In genomic region chr19:48868196-48868886, GRCh38 we compare ENCODE assay signal across 8 cellular contexts. TPM values are rescaled to one million over a fixed set of nuclear protein-coding genes. Genes with fewer than 3 reads are reported as not detected.
DNase-seq lines count a peak whose midpoint lies in the region; ATAC-seq and TF ChIP-seq lines count a peak whose summit lies in the region.

A gene with protein sequence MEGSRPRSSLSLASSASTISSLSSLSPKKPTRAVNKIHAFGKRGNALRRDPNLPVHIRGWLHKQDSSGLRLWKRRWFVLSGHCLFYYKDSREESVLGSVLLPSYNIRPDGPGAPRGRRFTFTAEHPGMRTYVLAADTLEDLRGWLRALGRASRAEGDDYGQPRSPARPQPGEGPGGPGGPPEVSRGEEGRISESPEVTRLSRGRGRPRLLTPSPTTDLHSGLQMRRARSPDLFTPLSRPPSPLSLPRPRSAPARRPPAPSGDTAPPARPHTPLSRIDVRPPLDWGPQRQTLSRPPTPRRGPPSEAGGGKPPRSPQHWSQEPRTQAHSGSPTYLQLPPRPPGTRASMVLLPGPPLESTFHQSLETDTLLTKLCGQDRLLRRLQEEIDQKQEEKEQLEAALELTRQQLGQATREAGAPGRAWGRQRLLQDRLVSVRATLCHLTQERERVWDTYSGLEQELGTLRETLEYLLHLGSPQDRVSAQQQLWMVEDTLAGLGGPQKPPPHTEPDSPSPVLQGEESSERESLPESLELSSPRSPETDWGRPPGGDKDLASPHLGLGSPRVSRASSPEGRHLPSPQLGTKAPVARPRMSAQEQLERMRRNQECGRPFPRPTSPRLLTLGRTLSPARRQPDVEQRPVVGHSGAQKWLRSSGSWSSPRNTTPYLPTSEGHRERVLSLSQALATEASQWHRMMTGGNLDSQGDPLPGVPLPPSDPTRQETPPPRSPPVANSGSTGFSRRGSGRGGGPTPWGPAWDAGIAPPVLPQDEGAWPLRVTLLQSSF (minus strand): TSS chr19:48868617. CDS start chr19:48867620, 997 bp downstream.

- peaks cover 39 to 50% (median 43%) of the 10 kb centered on the region in 10 experiments for H3K4me1 ChIP-seq in BLaER1 treated with 17β-estradiol and CSF1 and Interleukin-3, amounts not matched to agents 10 nM and 100 nM
- peaks cover under 1% of the 10 kb centered on the region; the same call in 1 of the 2 replicates for H3K4me1 ChIP-seq in PC-3 (ENCODE audit: insufficient read depth, low read length)
- H3K4me1 ChIP-seq in fibroblast of lung (ENCODE audit: control insufficient read depth, extremely low read depth, insufficient read depth, low read length): peaks cover 7% of the 10 kb centered on the region

- peak within 1 kb of the TSS in 1 of 10 experiments; percentile 14; a peak in 1 of 20 replicates for H3K4me3 ChIP-seq in BLaER1 treated with 17β-estradiol and CSF1 and Interleukin-3, amounts not matched to agents 10 nM and 100 nM
- H3K4me3 ChIP-seq in PC-3 (ENCODE audit: low read length) (no peak within 1 kb of the TSS), fibroblast of lung (replicated peaks in 1 of 4; ENCODE audit: control extremely low read depth in 1 of 4, insufficient read depth in 1 of 4, low read depth in 3 of 4, low read length in 4 of 4) (peak within 1 kb of the TSS; percentile 64 to 77 (median 68))

- peak within 1 kb of the TSS; percentile 17 to 62 (median 51); a peak in 19 of 22 replicates for H3K9ac ChIP-seq in BLaER1 treated with 17β-estradiol and CSF1 and Interleukin-3, amounts not matched to agents 10 nM and 100 nM
- H3K9ac ChIP-seq in PC-3 (ENCODE audit: low read length): no peak within 1 kb of the TSS
- H3K9ac ChIP-seq in fibroblast of lung (ENCODE audit: insufficient read depth, low read length): peak within 1 kb of the TSS; percentile 60

- peaks cover 11% of the 10 kb centered on the region for H3K79me2 ChIP-seq in PC-3 (ENCODE audit: low read length)
- peaks cover 30% of the 10 kb centered on the region for H3K79me2 ChIP-seq in fibroblast of lung (ENCODE audit: control insufficient read depth, insufficient read depth, low read length)

- H3K9me3 ChIP-seq in BLaER1 treated with 17β-estradiol and CSF1 and Interleukin-3, amounts not matched to agents 10 nM and 100 nM (replicated peaks in 1 of 11): no peaks in the 10 kb centered on the region
- no peaks in the 10 kb centered on the region for H3K9me3 ChIP-seq in PC-3 (ENCODE audit: low read length)
- no peaks in the 10 kb centered on the region for H3K9me3 ChIP-seq in fibroblast of lung (ENCODE audit: control insufficient read depth, insufficient read depth, low read depth, low read length)

- H3K36me3 Mint-ChIP-seq in nephron progenitor cell (ENCODE audit: low read depth): peaks cover 25% of the 10 kb centered on the region

- H3K36me3 ChIP-seq in BLaER1 treated with 17β-estradiol and CSF1 and Interleukin-3, amounts not matched to agents 10 nM and 100 nM: peaks cover 0 to 2% (median 2%) of the 10 kb centered on the region in 11 experiments; a peak in 14 of 22 replicates
- peaks cover 4% of the 10 kb centered on the region for H3K36me3 ChIP-seq in PC-3 (ENCODE audit: low read depth, low read length)
- H3K36me3 ChIP-seq in fibroblast of lung (ENCODE audit: control insufficient read depth, insufficient read depth, low read length): peaks cover 10% of the 10 kb centered on the region

- H2AFZ ChIP-seq in PC-3 (ENCODE audit: low read length): peak within 1 kb of the TSS; percentile 45; the same call in 1 of the 2 replicates
- H2AFZ ChIP-seq in fibroblast of lung (ENCODE audit: low read length): peak within 1 kb of the TSS; percentile 67

- no peak for DNase-seq in PC-3
- DNase-seq in fibroblast of lung (ENCODE audit: low read depth in 2 of 2): peak; percentile 50 to 61
- DNase-seq in nephron progenitor cell: peak; percentile 58
- no peak for DNase-seq in stimulated activated naive CD8-positive, alpha-beta T cell treated with anti-CD3 and anti-CD28 coated beads, Interleukin-15, amount 100 ng/mL, for 72 hours
- DNase-seq in LoVo (ENCODE audit: low spot score): no peak

- H3K27me3 ChIP-seq in BLaER1 treated with 17β-estradiol and CSF1 and Interleukin-3, amounts not matched to agents 10 nM and 100 nM: no peaks in the 10 kb centered on the region
- H3K27me3 ChIP-seq in PC-3 (ENCODE audit: low read length): no peaks in the 10 kb centered on the region
- no peaks in the 10 kb centered on the region for H3K27me3 ChIP-seq in fibroblast of lung (ENCODE audit: control insufficient read depth, insufficient read depth, low read length)

- H3K27ac Mint-ChIP-seq in nephron progenitor cell: peak within 1 kb of the TSS; percentile 99
- peak within 1 kb of the TSS in 1 of 2 donors; percentile 35 for H3K27ac Mint-ChIP-seq in stimulated activated naive CD8-positive, alpha-beta T cell treated with anti-CD3 and anti-CD28 coated beads, Interleukin-15, amount 100 ng/mL, for 72 hours

- H3K27ac ChIP-seq in BLaER1 treated with 17β-estradiol and CSF1 and Interleukin-3, amounts not matched to agents 10 nM and 100 nM: peak within 1 kb of the TSS; percentile 23 to 67 (median 59); a peak in 21 of 22 replicates
- H3K27ac ChIP-seq in PC-3 (ENCODE audit: low read length) (no peak within 1 kb of the TSS), fibroblast of lung (ENCODE audit: insufficient read depth, low read length) (peak within 1 kb of the TSS; percentile 86)

- peaks cover 3% of the 10 kb centered on the region for H3K27me3 Mint-ChIP-seq in nephron progenitor cell (ENCODE audit: low read depth, poor library complexity)
- no peaks in the 10 kb centered on the region for H3K27me3 Mint-ChIP-seq in stimulated activated naive CD8-positive, alpha-beta T cell treated with anti-CD3 and anti-CD28 coated beads, Interleukin-15, amount 100 ng/mL, for 72 hours

- no peaks in the 10 kb centered on the region for H3K9me2 ChIP-seq in PC-3 (replicated peaks; ENCODE audit: low read length)

- no peak for ATAC-seq in PC-3
- no peak for ATAC-seq in stimulated activated naive CD8-positive, alpha-beta T cell treated with anti-CD3 and anti-CD28 coated beads, Interleukin-15, amount 100 ng/mL, for 72 hours
- no peak for ATAC-seq in HG03565 (IDR thresholded peaks at IDR 0.05; ENCODE audit: unreplicated experiment)
- no peak for ATAC-seq in esophagus mucosa

- peaks cover 3 to 11% (median 4%) of the 10 kb centered on the region in 11 experiments; a peak in 18 of 22 replicates for H4K20me1 ChIP-seq in BLaER1 treated with 17β-estradiol and CSF1 and Interleukin-3, amounts not matched to agents 10 nM and 100 nM
- peaks cover 9% of the 10 kb centered on the region for H4K20me1 ChIP-seq in PC-3 (ENCODE audit: low read length)
- H4K20me1 ChIP-seq in fibroblast of lung (ENCODE audit: control insufficient read depth, extremely low read depth, insufficient read depth, low read length): no peaks in the 10 kb centered on the region

- intact Hi-C loops in PC-3 (cut with micrococcal nuclease): no loop called here

- peaks cover 60% of the 10 kb centered on the region for H3K4me1 Mint-ChIP-seq in nephron progenitor cell
- H3K4me1 Mint-ChIP-seq in stimulated activated naive CD8-positive, alpha-beta T cell treated with anti-CD3 and anti-CD28 coated beads, Interleukin-15, amount 100 ng/mL, for 72 hours: peaks cover 22% of the 10 kb centered on the region

- no TSS peak for BruUV-seq in PC-3 (replicated peaks; lab: Mats Ljungman, UMichigan)

- no peaks in the 10 kb centered on the region for H3K9me3 Mint-ChIP-seq in nephron progenitor cell
- H3K9me3 Mint-ChIP-seq in stimulated activated naive CD8-positive, alpha-beta T cell treated with anti-CD3 and anti-CD28 coated beads, Interleukin-15, amount 100 ng/mL, for 72 hours: no peaks in the 10 kb centered on the region

- POLR2A ChIA-PET in PC-3 (lab: Charles Lee; ENCODE audit: unreplicated experiment): no interaction called here

- peaks cover 3% of the 10 kb centered on the region for H3F3A ChIP-seq in PC-3 (ENCODE audit: low read length, unreplicated experiment)

- TF ChIP-seq CTCF in PC-3 (conservative IDR thresholded peaks at IDR 0.05; ENCODE audit: low read depth, low read length): no peak
- no peak for TF ChIP-seq CTCF in fibroblast of lung (conservative IDR thresholded peaks at IDR 0.05 in 1 of 2, IDR thresholded peaks at IDR 0.05 in 1 of 2; ENCODE audit: low read depth in 1 of 2, low read length in 2 of 2)
- no peak for TF ChIP-seq CTCF in nephron progenitor cell (IDR thresholded peaks at IDR 0.05)

- CTCF ChIA-PET in PC-3 (lab: Charles Lee): interaction anchor here (0.7 kb wide), 1 partner anchor 28 kb away, joined by 3 read pairs; no protein-coding TSS in a partner anchor

- H3K4me3 Mint-ChIP-seq in nephron progenitor cell: peak within 1 kb of the TSS; percentile 90
- peak within 1 kb of the TSS in 1 of 2 donors; percentile 0 for H3K4me3 Mint-ChIP-seq in stimulated activated naive CD8-positive, alpha-beta T cell treated with anti-CD3 and anti-CD28 coated beads, Interleukin-15, amount 100 ng/mL, for 72 hours

- H3K4me2 ChIP-seq in BLaER1 treated with 17β-estradiol and CSF1 and Interleukin-3, amounts not matched to agents 10 nM and 100 nM: peak within 1 kb of the TSS; percentile 56 to 83 (median 78)
- H3K4me2 ChIP-seq in PC-3 (ENCODE audit: low read length) (no peak within 1 kb of the TSS), fibroblast of lung (ENCODE audit: extremely low read depth, insufficient read depth, low read length) (peak within 1 kb of the TSS; percentile 94)

RNA-seq across cellular contexts. Expression of the gene that starts here (rescaled TPM):
- total RNA-seq in PC-3 (2014; rRNA removed): 0.63 and 1.2 TPM in 2 replicates
- 18.7 and 20.0 TPM in 2 replicates for total RNA-seq in fibroblast of lung
- 6.6 and 11.1 TPM in 2 replicates for polyA plus RNA-seq in fibroblast of lung
- 33.4 and 58.7 TPM in 2 replicates for polyA plus RNA-seq in fibroblast of lung (2012)
- polyA minus RNA-seq in fibroblast of lung (ENCODE audit: low replicate concordance): 18.3 and 27.2 TPM in 2 replicates
- total RNA-seq in esophagus mucosa: 8.1 TPM

Comparison
In these comparisons a context has a peak if more than half of its experiments do, and no peak if none do; other contexts are left out.
1. DNase-seq: peak in fibroblast of lung (2 of 2) and nephron progenitor cell (single experiment); none in PC-3 (single experiment), stimulated activated naive CD8-positive, alpha-beta T cell treated with anti-CD3 and anti-CD28 coated beads, Interleukin-15, amount 100 ng/mL, for 72 hours (0 of 2) and LoVo (single experiment).